21 cellular contexts compared by ENCODE assay signal in genomic region chr14:68328509-68328908, GRCh38.
DNase-seq lines count a peak whose midpoint lies in the region; ATAC-seq and TF ChIP-seq lines count a peak whose summit lies in the region.
"Had no signal": no experiment of that assay in that cellular context is flagged by ENCODE, and none has a peak within 500 bp of the region (broad histone marks: within the 10 kb centered on the region; RNA-seq: fewer than 3 reads in every experiment).

No MANE protein-coding gene starts in this region.

- H3K4me1 Mint-ChIP-seq in CD14-positive monocyte: peaks cover 36% of the 10 kb centered on the region
- H3K4me1 Mint-ChIP-seq: CD8-positive, alpha-beta memory T cell had no signal

- intact Hi-C loops in CD14-positive monocyte (cut with micrococcal nuclease): no loop called here
- intact Hi-C loops in prostate gland (cut with DNase I): no loop called here

- ATAC-seq in GM18499 (IDR thresholded peaks at IDR 0.05; ENCODE audit: insufficient read depth, unreplicated experiment) (peak; percentile 44), GM19438 (IDR thresholded peaks at IDR 0.05; ENCODE audit: low read depth, unreplicated experiment) (peak; percentile 77), HG02852 (IDR thresholded peaks at IDR 0.05; ENCODE audit: unreplicated experiment) (peak; percentile 83), HG03442 (IDR thresholded peaks at IDR 0.05; ENCODE audit: unreplicated experiment) (peak; percentile 64)
- ATAC-seq: activated CD8-positive, alpha-beta memory T cell treated with anti-CD3 and anti-CD28 coated beads, Interleukin-2, amount 10 ng/mL, durations not matched to agents 7 days and 5 days; left cardiac atrium had no signal

- no peaks in the 10 kb centered on the region for H3K27me3 Mint-ChIP-seq in CD14-positive monocyte (ENCODE audit: low read depth in 3 of 3)
- H3K27me3 Mint-ChIP-seq: activated CD8-positive, alpha-beta memory T cell treated with anti-CD3 and anti-CD28 coated beads, Interleukin-2, amount 10 ng/mL, durations not matched to agents 7 days and 5 days; CD8-positive, alpha-beta memory T cell had no signal

- H3K4me3 ChIP-seq in prostate gland: no peak overlapping the region
- H3K4me3 ChIP-seq: ascending aorta, sigmoid colon, suprapubic skin had no signal

- H3K4me1 ChIP-seq in prostate gland (replicated peaks): no peaks in the 10 kb centered on the region
- H3K4me1 ChIP-seq: ascending aorta had no signal

- H3K27me3 ChIP-seq in prostate gland (replicated peaks; ENCODE audit: insufficient read depth): no peaks in the 10 kb centered on the region
- H3K27me3 ChIP-seq: ascending aorta, sigmoid colon, suprapubic skin had no signal

- no peak for TF ChIP-seq POLR2A in prostate gland (IDR thresholded peaks at IDR 0.05)

- no peaks in the 10 kb centered on the region for H3K36me3 ChIP-seq in prostate gland
- H3K36me3 ChIP-seq: ascending aorta, sigmoid colon, suprapubic skin had no signal

- 100% methylated on average over 3 of the region's 3 CpGs for WGBS in prostate gland

- H3K4me3 Mint-ChIP-seq in CD14-positive monocyte: no peak overlapping the region
- H3K4me3 Mint-ChIP-seq: activated CD8-positive, alpha-beta memory T cell treated with anti-CD3 and anti-CD28 coated beads, Interleukin-2, amount 10 ng/mL, durations not matched to agents 7 days and 5 days; CD8-positive, alpha-beta memory T cell had no signal

- DNase-seq in stimulated activated CD4-positive, alpha-beta T cell treated with anti-CD3 and anti-CD28 coated beads, Interleukin-1b, Interleukin-23, amount 100 ng/mL, for 48 hours: no peak
- DNase-seq in SKM-1 (lab: John Stamatoyannopoulos, UW; ENCODE audit: unreplicated experiment): no peak
- no peak for DNase-seq in CD14-positive monocyte (ENCODE audit: low spot score)
- no peak for DNase-seq in prostate gland (ENCODE audit: low spot score)
- DNase-seq: activated CD4-positive, CD25-positive, alpha-beta regulatory T cell treated with anti-CD3 and anti-CD28 coated beads, Interleukin-2, amount 50 U/mL, for 72 hours; activated CD8-positive, alpha-beta memory T cell treated with anti-CD3 and anti-CD28 coated beads, Interleukin-2, amount 10 ng/mL, durations not matched to agents 7 days and 5 days; activated gamma-delta T cell; CD8-positive, alpha-beta memory T cell; DND-41; foreskin fibroblast; HCEC 1CT; left cardiac atrium; NCI-H446 treated with DMSO at 0.1 percent for 48 hours; SIG-M5; sigmoid colon had no signal

- no peak for TF ChIP-seq CTCF in CD14-positive monocyte (IDR thresholded peaks at IDR 0.05)
- no peak for TF ChIP-seq CTCF in prostate gland (IDR thresholded peaks at IDR 0.05)

- H3K27ac Mint-ChIP-seq in CD14-positive monocyte: no peak overlapping the region
- H3K27ac Mint-ChIP-seq: activated CD8-positive, alpha-beta memory T cell treated with anti-CD3 and anti-CD28 coated beads, Interleukin-2, amount 10 ng/mL, durations not matched to agents 7 days and 5 days had no signal

- no peak overlapping the region for H3K27ac ChIP-seq in prostate gland
- H3K27ac ChIP-seq: ascending aorta, sigmoid colon, suprapubic skin had no signal

- no peaks in the 10 kb centered on the region for H3K9me3 ChIP-seq in prostate gland
- H3K9me3 ChIP-seq: ascending aorta, sigmoid colon, suprapubic skin had no signal

- no peaks in the 10 kb centered on the region for H3K36me3 Mint-ChIP-seq in CD14-positive monocyte

- peaks cover 0 to 2% (median 0%) of the 10 kb centered on the region in 7 donors for H3K9me3 Mint-ChIP-seq in CD14-positive monocyte
- H3K9me3 Mint-ChIP-seq: CD8-positive, alpha-beta memory T cell had no signal
